Comparison of ENCODE assay signal across 10 cellular contexts in genomic region chr17:57338257-57338919, GRCh38.
A peak's percentile ranks its signal among the peaks of the same experiment; 100 is the strongest.
DNase-seq lines count a peak whose midpoint lies in the region; ATAC-seq and TF ChIP-seq lines count a peak whose summit lies in the region.
"Had no signal": no experiment of that assay in that cellular context is flagged by ENCODE, and none has a peak within 500 bp of the region (broad histone marks: within the 10 kb centered on the region; RNA-seq: fewer than 3 reads in every experiment).

No MANE protein-coding gene starts in this region.

- TF ChIP-seq CTCF in neural crest cell (conservative IDR thresholded peaks at IDR 0.05): no peak
- no peak for TF ChIP-seq CTCF in osteocyte (IDR thresholded peaks at IDR 0.05)

- H3K27me3 Mint-ChIP-seq in neural crest cell (ENCODE audit: low read depth) (no peaks in the 10 kb centered on the region), osteocyte (ENCODE audit: unreplicated experiment) (no peaks in the 10 kb centered on the region)

- peak overlapping the region; percentile 3 for H3K4me3 Mint-ChIP-seq in neural crest cell
- no peak overlapping the region for H3K4me3 Mint-ChIP-seq in osteocyte (ENCODE audit: unreplicated experiment)

- H3K4me1 Mint-ChIP-seq in neural crest cell (peaks cover 67% of the 10 kb centered on the region), osteocyte (ENCODE audit: unreplicated experiment) (peaks cover 4% of the 10 kb centered on the region)

- H3K27ac Mint-ChIP-seq in neural crest cell (ENCODE audit: unreplicated experiment) (peak overlapping the region; percentile 51), osteocyte (ENCODE audit: unreplicated experiment) (no peak overlapping the region)

- peaks cover 16% of the 10 kb centered on the region for H3K36me3 Mint-ChIP-seq in neural crest cell (ENCODE audit: low read depth)
- peaks cover 4% of the 10 kb centered on the region for H3K36me3 Mint-ChIP-seq in osteocyte (ENCODE audit: unreplicated experiment)

- ATAC-seq in GM19025 (IDR thresholded peaks at IDR 0.05; ENCODE audit: low read depth, unreplicated experiment) (peak; percentile 72), HG02852 (IDR thresholded peaks at IDR 0.05; ENCODE audit: unreplicated experiment) (peak; percentile 84)
- ATAC-seq: PC-3 had no signal

- DNase-seq in NOMO-1 treated with dmso at 0.1 percent for 144 hours (lab: John Stamatoyannopoulos, UW; ENCODE audit: unreplicated experiment) (peak; percentile 88), neural crest cell (ENCODE audit: low read depth, low spot score) (no peak), NCI-H2171 (lab: John Stamatoyannopoulos, UW) (no peak), osteocyte (ENCODE audit: extremely low spot score, unreplicated experiment) (no peak), NCI-H2081 treated with DMSO at 0.1 percent for 48 hours (lab: John Stamatoyannopoulos, UW) (no peak)
- DNase-seq: activated effector memory CD4-positive, alpha-beta T cell treated with Interleukin-2 at 50 U/mL for 16 hours; PC-3; stimulated activated naive CD4-positive, alpha-beta T cell had no signal

- peaks cover 4% of the 10 kb centered on the region for H3K9me3 Mint-ChIP-seq in neural crest cell
- no peaks in the 10 kb centered on the region for H3K9me3 Mint-ChIP-seq in osteocyte (ENCODE audit: unreplicated experiment)
